ENCODE assay signal across 8 cellular contexts in the genomic region with DNA sequence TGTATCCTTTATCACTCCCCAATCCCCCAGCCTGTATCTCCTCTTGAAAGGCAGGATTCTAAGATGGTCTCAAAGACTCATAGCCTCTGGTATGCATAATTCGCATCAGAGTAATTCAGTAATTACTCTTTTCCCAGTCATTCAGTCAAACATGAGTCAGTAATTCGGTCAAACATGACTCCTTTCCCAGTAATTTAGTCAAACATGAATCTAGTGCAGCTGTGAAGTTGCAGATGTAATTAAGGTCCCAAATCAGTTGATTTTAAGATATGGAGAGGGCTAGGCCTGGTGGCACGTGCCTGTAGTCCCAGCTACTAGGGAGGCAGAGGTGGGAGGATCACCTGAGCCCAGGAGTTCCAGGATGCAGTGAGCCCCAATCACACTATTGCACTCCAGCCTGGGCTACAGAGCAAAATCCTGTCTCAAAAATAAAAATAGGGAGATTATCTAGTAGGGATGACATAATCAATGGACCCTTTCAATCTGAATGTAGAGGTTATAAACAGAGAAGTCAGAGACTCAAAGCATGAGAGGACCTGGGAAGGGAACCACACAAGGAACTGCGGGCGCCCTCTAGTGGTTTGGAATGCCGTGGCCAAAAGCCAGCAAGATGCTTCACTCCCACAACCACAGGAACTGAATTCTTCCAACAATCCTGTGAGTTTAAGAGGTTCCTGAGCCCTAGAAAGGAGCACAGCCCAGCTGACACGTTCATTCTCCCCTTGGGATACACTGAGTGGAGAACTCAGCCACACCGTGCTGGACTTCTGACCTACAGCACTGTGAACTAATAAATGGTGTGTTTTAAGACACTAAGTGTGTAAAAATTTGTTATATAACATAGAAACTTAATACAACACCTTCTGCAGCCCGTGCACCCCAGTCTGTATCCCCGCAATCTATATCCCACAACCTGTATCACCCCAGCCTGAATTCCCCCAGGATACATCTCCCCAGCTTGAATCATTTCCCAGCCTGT. TPM values are rescaled to one million over a fixed set of nuclear protein-coding genes. Genes with fewer than 3 reads are reported as not detected.
A peak's percentile ranks its signal among the peaks of the same experiment; 100 is the strongest.
DNase-seq lines count a peak whose midpoint lies in the region; FAIRE-seq and TF ChIP-seq lines count a peak whose summit lies in the region.

No MANE protein-coding gene starts in this region.

- FAIRE-seq in GM18507 (lab: Jason Lieb, UNC) = peak; percentile 75

- DNase-seq in 8988T (peak; percentile 37), GM18507 (ENCODE audit: extremely low spot score, insufficient read length, low read depth) (no peak), MG63 (peak; percentile 65), RPMI7951 (ENCODE audit: low read depth) (peak; percentile 75), fibroblast of the aortic adventitia (ENCODE audit: low read depth) (peak; percentile 84), nucleus accumbens (lab: John Stamatoyannopoulos, UW) (peak in 54 of 56 donors; percentile 3 to 91 (median 57)), superior temporal gyrus (ENCODE audit: extremely low spot score) (peak; percentile 94)
- peak; percentile 40 for DNase-seq in activated T-helper 1 cell treated with anti-CD3 and anti-CD28 coated beads, Interleukin-12 subunit alpha, Interleukin-12 subunit beta, Interleukin-2, Interleukin-4 antibody, amounts not matched to agents 30 ng/mL and 10 ng/mL and 1 ng/mL, durations not matched to agents 14 hours and 24 hours and 36 hours (ENCODE audit: low spot score)

- intact Hi-C loops in activated T-helper 1 cell treated with anti-CD3 and anti-CD28 coated beads, Interleukin-12 subunit alpha, Interleukin-12 subunit beta, Interleukin-2, Interleukin-4 antibody, amounts not matched to agents 30 ng/mL and 10 ng/mL and 1 ng/mL, durations not matched to agents 14 hours and 24 hours and 36 hours (cut with micrococcal nuclease) = loop anchor here (1.0 to 5.0 kb wide), 2 partner anchors 58 to 634 kb away; no protein-coding TSS in a partner anchor

- H3K36me3 ChIP-seq in MG63 = no peaks in the 10 kb centered on the region

- H3K27me3 Mint-ChIP-seq in activated T-helper 1 cell treated with anti-CD3 and anti-CD28 coated beads, Interleukin-12 subunit alpha, Interleukin-12 subunit beta, Interleukin-2, Interleukin-4 antibody, amounts not matched to agents 30 ng/mL and 10 ng/mL and 1 ng/mL, durations not matched to agents 14 hours and 24 hours and 36 hours (ENCODE audit: insufficient read depth) = peaks cover 10% of the 10 kb centered on the region

- no peaks in the 10 kb centered on the region for H3K9me3 ChIP-seq in MG63

- no peaks in the 10 kb centered on the region for H3K9me3 Mint-ChIP-seq in activated T-helper 1 cell treated with anti-CD3 and anti-CD28 coated beads, Interleukin-12 subunit alpha, Interleukin-12 subunit beta, Interleukin-2, Interleukin-4 antibody, amounts not matched to agents 30 ng/mL and 10 ng/mL and 1 ng/mL, durations not matched to agents 14 hours and 24 hours and 36 hours

- H3K4me3 Mint-ChIP-seq in activated T-helper 1 cell treated with anti-CD3 and anti-CD28 coated beads, Interleukin-12 subunit alpha, Interleukin-12 subunit beta, Interleukin-2, Interleukin-4 antibody, amounts not matched to agents 30 ng/mL and 10 ng/mL and 1 ng/mL, durations not matched to agents 14 hours and 24 hours and 36 hours = no peak overlapping the region

- H3K27me3 ChIP-seq in MG63 = no peaks in the 10 kb centered on the region

- peak; percentile 91 for TF ChIP-seq CTCF in fibroblast of the aortic adventitia (IDR thresholded peaks at IDR 0.05; ENCODE audit: insufficient read depth, low read length)

- H3K4me3 ChIP-seq in MG63 (no peak overlapping the region), fibroblast of the aortic adventitia (ENCODE audit: low read depth, low read length) (no peak overlapping the region)

- no peaks in the 10 kb centered on the region for H3K36me3 Mint-ChIP-seq in activated T-helper 1 cell treated with anti-CD3 and anti-CD28 coated beads, Interleukin-12 subunit alpha, Interleukin-12 subunit beta, Interleukin-2, Interleukin-4 antibody, amounts not matched to agents 30 ng/mL and 10 ng/mL and 1 ng/mL, durations not matched to agents 14 hours and 24 hours and 36 hours (ENCODE audit: low read depth)

- H3K27ac Mint-ChIP-seq in activated T-helper 1 cell treated with anti-CD3 and anti-CD28 coated beads, Interleukin-12 subunit alpha, Interleukin-12 subunit beta, Interleukin-2, Interleukin-4 antibody, amounts not matched to agents 30 ng/mL and 10 ng/mL and 1 ng/mL, durations not matched to agents 14 hours and 24 hours and 36 hours = no peak overlapping the region

- peaks cover 9% of the 10 kb centered on the region for H3K4me1 Mint-ChIP-seq in activated T-helper 1 cell treated with anti-CD3 and anti-CD28 coated beads, Interleukin-12 subunit alpha, Interleukin-12 subunit beta, Interleukin-2, Interleukin-4 antibody, amounts not matched to agents 30 ng/mL and 10 ng/mL and 1 ng/mL, durations not matched to agents 14 hours and 24 hours and 36 hours (ENCODE audit: low read depth)

RNA-seq across cellular contexts. Expression of a gene that starts 14.3 kb away (rescaled TPM):
- total RNA-seq in MG63 (2014; rRNA removed; shearing (Covaris generic); ENCODE audit: low replicate concordance) = 1.9 TPM in 1 of 2 replicates, not detected in the other
- total RNA-seq in RPMI7951 (2014; rRNA removed; shearing (Covaris generic)) = 1.3 and 1.8 TPM in 2 replicates
- not detected in 2 replicates for total RNA-seq in activated T-helper 1 cell treated with anti-CD3 and anti-CD28 coated beads, Interleukin-12 subunit alpha, Interleukin-12 subunit beta, Interleukin-2, Interleukin-4 antibody, amounts not matched to agents 30 ng/mL and 10 ng/mL and 1 ng/mL, durations not matched to agents 14 hours and 24 hours and 36 hours
- total RNA-seq in fibroblast of the aortic adventitia (ENCODE audit: low replicate concordance) = 4.2 and 13.2 TPM in 2 replicates

RNA-seq across cellular contexts. Expression of a gene that starts 33.7 kb away (rescaled TPM):
- total RNA-seq in MG63 (2014; rRNA removed; shearing (Covaris generic); ENCODE audit: low replicate concordance) = 28.5 and 40.1 TPM in 2 replicates
- 67.2 and 88.8 TPM in 2 replicates for total RNA-seq in RPMI7951 (2014; rRNA removed; shearing (Covaris generic))
- total RNA-seq in activated T-helper 1 cell treated with anti-CD3 and anti-CD28 coated beads, Interleukin-12 subunit alpha, Interleukin-12 subunit beta, Interleukin-2, Interleukin-4 antibody, amounts not matched to agents 30 ng/mL and 10 ng/mL and 1 ng/mL, durations not matched to agents 14 hours and 24 hours and 36 hours = 38.3 and 40.3 TPM in 2 replicates
- total RNA-seq in fibroblast of the aortic adventitia (ENCODE audit: low replicate concordance) = 92.7 and 229 TPM in 2 replicates
